ENCODE assay signal across 10 cellular contexts in the genomic region with DNA sequence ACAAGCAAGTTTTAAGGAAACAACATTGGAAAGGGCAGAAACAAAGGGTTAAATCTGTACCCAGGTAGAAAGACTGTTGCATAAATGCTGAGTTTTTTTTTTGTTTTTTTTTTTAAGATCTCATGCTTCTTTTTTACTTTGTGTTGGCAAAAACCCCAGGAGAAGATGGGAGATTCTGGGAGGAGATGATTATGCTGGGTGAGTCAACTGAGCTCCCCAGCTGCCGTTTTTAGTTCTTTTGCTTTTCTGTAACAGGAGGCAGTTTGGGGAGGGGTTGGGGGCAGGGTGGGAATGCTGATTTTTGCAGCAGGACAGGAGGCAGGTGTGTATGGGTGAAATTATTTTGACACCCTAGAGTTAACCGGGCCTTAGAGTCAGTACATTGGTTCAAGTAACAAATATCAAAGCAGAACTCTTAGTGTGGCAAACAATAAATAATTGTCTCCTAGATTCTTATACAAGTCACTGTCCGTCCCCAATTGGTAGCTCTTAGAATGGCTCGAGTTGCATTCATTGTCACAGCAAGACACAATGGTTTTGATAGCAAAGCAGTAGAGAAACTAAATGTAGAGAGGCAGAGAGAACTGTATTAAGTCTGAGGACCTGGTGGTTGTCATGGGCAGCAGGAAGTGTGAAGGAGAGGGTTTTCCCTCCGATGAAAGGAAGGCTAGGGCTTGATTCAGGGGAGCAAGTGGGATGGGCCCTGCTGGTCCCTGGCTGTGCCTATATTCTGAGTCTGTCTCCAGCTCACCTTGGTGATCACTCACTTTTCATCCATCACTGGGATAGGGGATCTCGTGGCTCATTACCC. TPM values are rescaled to one million over a fixed set of nuclear protein-coding genes. Genes with fewer than 3 reads are reported as not detected.
DNase-seq lines count a peak whose midpoint lies in the region; FAIRE-seq and TF ChIP-seq lines count a peak whose summit lies in the region.
"Had no signal": no experiment of that assay in that cellular context is flagged by ENCODE, and none has a peak within 500 bp of the region (broad histone marks: within the 10 kb centered on the region; RNA-seq: fewer than 3 reads in every experiment).

No MANE protein-coding gene starts in this region.

- H2BK15ac ChIP-seq in H1 (ENCODE audit: low read length) = no peak overlapping the region

- POLR2A ChIA-PET in H1 (lab: Charles Lee; ENCODE audit: partially characterized antibody) = interaction anchor here (0.6 to 3.0 kb wide), 4 partner anchors 29 to 366 kb away, joined by 3 to 6 read pairs (median 5); a partner anchor contains a TSS

- no peak overlapping the region for H3K56ac ChIP-seq in H1 (replicated peaks; ENCODE audit: insufficient read length, low read depth, low read length)

- peak overlapping the region; percentile 32; the same call in 1 of the 2 replicates for H2AK5ac ChIP-seq in H1 (ENCODE audit: low read depth, low read length)

- H3K27ac Mint-ChIP-seq in neural crest cell (ENCODE audit: unreplicated experiment) = no peak overlapping the region

- H3K23ac ChIP-seq in H1 (ENCODE audit: insufficient read length) = no peak overlapping the region

- TF ChIP-seq CTCF in H1 (IDR thresholded peaks at IDR 0.05; ENCODE audit: control extremely low read depth in 1 of 3, insufficient read depth in 1 of 3, low read depth in 1 of 3, low read length in 3 of 3) (no peak), neural crest cell (conservative IDR thresholded peaks at IDR 0.05) (no peak)

- 0 out of 4 replicates have a peak overlapping the region, but pooled peaks of 1 of the 2 experiments have one; percentile 25 for H3K4me2 ChIP-seq in H1 (ENCODE audit: insufficient read depth in 1 of 2, low read depth in 2 of 2, low read length in 2 of 2)

- WGBS in H1 (ENCODE audit: extremely low coverage in 1 of 2, insufficient coverage in 1 of 2, insufficient read length in 1 of 2, insufficient replicate concordance in 2 of 2, low coverage in 1 of 2, low lambda C conversion rate in 2 of 2, missing lambda C conversion rate in 1 of 2), 2 experiments = 67% methylated on average over 6 of the region's 6 CpGs; no CpG with 5 or more reads in 1 of the 2 experiments

- H4K91ac ChIP-seq in H1 (replicated peaks; ENCODE audit: insufficient read length, low read length) = no peak overlapping the region

- H3K18ac ChIP-seq in H1 (ENCODE audit: extremely low read depth, low read length) = no peak overlapping the region

- no peak overlapping the region for H2BK5ac ChIP-seq in H1 (ENCODE audit: low read depth, low read length)

- peak overlapping the region; percentile 0 for H3K4me3 Mint-ChIP-seq in neural crest cell

- H2BK120ac ChIP-seq in H1 (replicated peaks; ENCODE audit: low read depth, low read length) = no peak overlapping the region

- no peak overlapping the region for H3K14ac ChIP-seq in H1 (ENCODE audit: insufficient read length)

- no peaks in the 10 kb centered on the region for H3K27me3 ChIP-seq in H1 (replicated peaks in 1 of 4; ENCODE audit: control insufficient read depth in 3 of 4, extremely low read depth in 1 of 4, insufficient read depth in 3 of 4, low read length in 3 of 4)
- H3K27me3 ChIP-seq: SJSA1 had no signal

- H3K79me2 ChIP-seq in H1 (ENCODE audit: control insufficient read depth in 1 of 2, insufficient read depth in 2 of 2, low read length in 2 of 2) = peaks cover 0 to 82% of the 10 kb centered on the region in 2 experiments; a peak in 2 of 4 replicates

- no peaks in the 10 kb centered on the region for H3K27me3 Mint-ChIP-seq in neural crest cell (ENCODE audit: low read depth)

- H3K36me3 Mint-ChIP-seq in neural crest cell (ENCODE audit: low read depth) = no peaks in the 10 kb centered on the region

- no peak overlapping the region for H3K4ac ChIP-seq in H1 (replicated peaks; ENCODE audit: insufficient read length, low read depth, low read length)

- no peaks in the 10 kb centered on the region for H3K9me3 ChIP-seq in H1 (ENCODE audit: insufficient read depth in 2 of 2, low read depth in 1 of 2, low read length in 1 of 2)
- H3K9me3 ChIP-seq: SJSA1 had no signal

- H4K20me1 ChIP-seq in H1 (replicated peaks in 1 of 2; ENCODE audit: control insufficient read depth in 1 of 2, insufficient read depth in 2 of 2, low read length in 2 of 2) = peaks cover 2 to 22% of the 10 kb centered on the region in 2 experiments

- peaks cover 30% of the 10 kb centered on the region for H3K79me1 ChIP-seq in H1 (ENCODE audit: low read depth, low read length)

- peaks cover 7 to 24% (median 17%) of the 10 kb centered on the region in 4 experiments for H3K4me1 ChIP-seq in H1 (replicated peaks in 1 of 4; ENCODE audit: control insufficient read depth in 3 of 4, insufficient read depth in 4 of 4, low read length in 3 of 4)

- H4K8ac ChIP-seq in H1 (ENCODE audit: extremely low read depth, insufficient read depth, low read length) = no peak overlapping the region

- H2BK20ac ChIP-seq in H1 (ENCODE audit: low read length) = 0 out of 2 replicates have a peak overlapping the region, but pooled peaks have one; percentile 15

- no peak for TF ChIP-seq RAD21 in H1 (IDR thresholded peaks at IDR 0.05 in 1 of 2, conservative IDR thresholded peaks at IDR 0.05 in 1 of 2; ENCODE audit: low read depth in 2 of 2, low read length in 2 of 2)

- H4K5ac ChIP-seq in H1 (ENCODE audit: insufficient read length, low read depth, low read length) = no peak overlapping the region

- no peaks in the 10 kb centered on the region for H3K9me3 Mint-ChIP-seq in neural crest cell

- DNase-seq in EL = peak; percentile 66
- peak; percentile 54 for DNase-seq in NCI-H446 treated with DMSO at 0.1 percent for 48 hours (lab: John Stamatoyannopoulos, UW)
- DNase-seq in H1 (ENCODE audit: low read depth in 1 of 2, low spot score in 2 of 2) = no peak
- no peak for DNase-seq in neural crest cell (ENCODE audit: low read depth, low spot score)
- no peak for DNase-seq in stimulated activated naive CD4-positive, alpha-beta T cell treated with Interleukin-2 at 50 U/mL for 16 hours (lab: John Stamatoyannopoulos, UW)
- DNase-seq in NCI-H146 treated with DMSO at 0.1 percent for 48 hours (lab: John Stamatoyannopoulos, UW; ENCODE audit: unreplicated experiment) = no peak
- no peak for DNase-seq in GM19240 (ENCODE audit: insufficient read length, low spot score)
- DNase-seq in Ammon's horn (ENCODE audit: low spot score) = no peak
- DNase-seq: activated naive CD4-positive, alpha-beta T cell treated with Interleukin-2 at 50 U/mL for 16 hours had no signal

- peaks cover 53% of the 10 kb centered on the region for H3K4me1 Mint-ChIP-seq in neural crest cell

- H3K9ac ChIP-seq in H1 (replicated peaks in 1 of 4; ENCODE audit: extremely low read depth in 1 of 4, low read depth in 3 of 4, low read length in 3 of 4) = no peak overlapping the region

- no peak for TF ChIP-seq EP300 in H1 (IDR thresholded peaks at IDR 0.05; ENCODE audit: borderline replicate concordance in 1 of 2, low read depth in 2 of 2, low read length in 2 of 2)

- H2AFZ ChIP-seq in H1 (ENCODE audit: low read length) = no peak overlapping the region

- CTCF ChIA-PET in H1 (lab: Charles Lee; ENCODE audit: partially characterized antibody) = interaction anchor here (0.7 to 8.5 kb wide), 5 partner anchors 8 to 43 kb away, joined by 3 to 45 read pairs (median 4); no protein-coding TSS in a partner anchor

- H2BK12ac ChIP-seq in H1 (ENCODE audit: low read depth, low read length) = no peak overlapping the region

- no peak for FAIRE-seq in H1 (lab: Jason Lieb, UNC)

- TF ChIP-seq POLR2A in H1 (IDR thresholded peaks at IDR 0.05; ENCODE audit: control extremely low read depth in 1 of 2, low read depth in 2 of 2, low read length in 2 of 2) = no peak

- 0 out of 2 replicates have a peak, but pooled peaks cover 3% of the 10 kb centered on the region for H3K23me2 ChIP-seq in H1 (ENCODE audit: low read depth, low read length)

- H3K4me3 ChIP-seq in H1 (ENCODE audit: extremely low read depth in 1 of 4, insufficient read depth in 2 of 4, low read depth in 3 of 4, low read length in 4 of 4) = no peak overlapping the region
- H3K4me3 ChIP-seq: SJSA1 had no signal

- no peaks in the 10 kb centered on the region for H3K36me3 ChIP-seq in H1 (ENCODE audit: control insufficient read depth in 2 of 4, insufficient read depth in 4 of 4, low read length in 3 of 4)

- H3K27ac ChIP-seq in H1 (ENCODE audit: low read depth, low read length) = no peak overlapping the region
- H3K27ac ChIP-seq: SJSA1 had no signal

TF ChIP-seq in H1, 55 proteins besides CTCF, POLR2A, EP300 and RAD21 (continues in another document):
- TF ChIP-seq SIX5 (IDR thresholded peaks at IDR 0.05; ENCODE audit: low read depth, low read length) = no peak

RNA-seq across cellular contexts. Expression of a gene that starts 36.7 kb away (rescaled TPM):
- total RNA-seq in H1 (2021; fragmentation: NEBNext Ultra II Directional; extraction: Animal tissue kit (Norgen Biotek cat#: 25700)) = 78.0 and 80.1 TPM in 2 replicates
- 54.6 and 75.9 TPM in 2 replicates for polyA plus RNA-seq in H1 (2011; rRNA removed)
- polyA plus RNA-seq in H1 (2011; cell fraction: cytosol; rRNA removed) = 67.2 TPM
- 110 TPM for polyA plus RNA-seq in H1 (2011; cell fraction: nucleus; rRNA removed)
- polyA plus RNA-seq in H1 (2012, experiment 1 of 2) = 55.1 to 84.2 TPM (median 78.1 TPM) in 4 replicates
- polyA plus RNA-seq in H1 (2012, experiment 2 of 2) = 64.1 TPM
- polyA plus RNA-seq in H1 (2013, experiment 1 of 2) = 47.1 TPM
- 41.5 TPM for polyA plus RNA-seq in H1 (2013, experiment 2 of 2)
- polyA minus RNA-seq in H1 (2011; rRNA and poly(A)+ RNA removed) = 54.5 and 69.3 TPM in 2 replicates
- 50.3 TPM for polyA minus RNA-seq in H1 (2011; cell fraction: cytosol; rRNA and poly(A)+ RNA removed)
- 42.1 TPM for polyA minus RNA-seq in H1 (2011; cell fraction: nucleus; rRNA and poly(A)+ RNA removed)
- 107 and 108 TPM in 2 replicates for total RNA-seq in neural crest cell

RNA-seq across cellular contexts. Expression of a gene that starts 41.3 kb away (rescaled TPM):
- total RNA-seq in H1 (2021; fragmentation: NEBNext Ultra II Directional; extraction: Animal tissue kit (Norgen Biotek cat#: 25700)) = 56.5 and 58.5 TPM in 2 replicates
- 19.3 and 24.4 TPM in 2 replicates for polyA plus RNA-seq in H1 (2011; rRNA removed)
- polyA plus RNA-seq in H1 (2011; cell fraction: cytosol; rRNA removed) = 18.1 TPM
- 32.7 TPM for polyA plus RNA-seq in H1 (2011; cell fraction: nucleus; rRNA removed)
- 29.2 to 30.7 TPM (median 29.5 TPM) in 4 replicates for polyA plus RNA-seq in H1 (2012, experiment 1 of 2)
- polyA plus RNA-seq in H1 (2012, experiment 2 of 2) = 25.5 TPM
- 30.7 TPM for polyA plus RNA-seq in H1 (2013, experiment 1 of 2)
- polyA plus RNA-seq in H1 (2013, experiment 2 of 2) = 28.7 TPM
- polyA minus RNA-seq in H1 (2011; rRNA and poly(A)+ RNA removed) = 22.4 and 28.2 TPM in 2 replicates
- 38.7 TPM for polyA minus RNA-seq in H1 (2011; cell fraction: cytosol; rRNA and poly(A)+ RNA removed)
- 28.2 TPM for polyA minus RNA-seq in H1 (2011; cell fraction: nucleus; rRNA and poly(A)+ RNA removed)
- 42.4 and 42.9 TPM in 2 replicates for total RNA-seq in neural crest cell

RNA-seq across cellular contexts. Expression of a gene that starts 58.6 kb away (rescaled TPM):
- total RNA-seq in H1 (2021; fragmentation: NEBNext Ultra II Directional; extraction: Animal tissue kit (Norgen Biotek cat#: 25700)) = 31.1 and 34.1 TPM in 2 replicates
- polyA plus RNA-seq in H1 (2011; rRNA removed) = 20.0 and 23.7 TPM in 2 replicates
- polyA plus RNA-seq in H1 (2011; cell fraction: cytosol; rRNA removed) = 27.8 TPM
- polyA plus RNA-seq in H1 (2011; cell fraction: nucleus; rRNA removed) = 43.0 TPM
- polyA plus RNA-seq in H1 (2012, experiment 1 of 2) = 24.6 to 30.7 TPM (median 25.7 TPM) in 4 replicates
- polyA plus RNA-seq in H1 (2012, experiment 2 of 2) = 18.0 TPM
- polyA plus RNA-seq in H1 (2013, experiment 1 of 2) = 14.5 TPM
- polyA plus RNA-seq in H1 (2013, experiment 2 of 2) = 13.6 TPM
- polyA minus RNA-seq in H1 (2011; rRNA and poly(A)+ RNA removed) = 20.8 and 23.4 TPM in 2 replicates
- 10.6 TPM for polyA minus RNA-seq in H1 (2011; cell fraction: cytosol; rRNA and poly(A)+ RNA removed)
- polyA minus RNA-seq in H1 (2011; cell fraction: nucleus; rRNA and poly(A)+ RNA removed) = 20.5 TPM
- 64.5 and 71.2 TPM in 2 replicates for total RNA-seq in neural crest cell

Comparison
In these comparisons a context has a peak if more than half of its experiments do, and no peak if none do; other contexts are left out.
1. DNase-seq: peak in EL (single experiment) and NCI-H446 treated with DMSO at 0.1 percent for 48 hours (single experiment); none in H1 (0 of 2), neural crest cell (single experiment), stimulated activated naive CD4-positive, alpha-beta T cell treated with Interleukin-2 at 50 U/mL for 16 hours (single experiment), NCI-H146 treated with DMSO at 0.1 percent for 48 hours (single experiment), GM19240 (single experiment) and Ammon's horn (single experiment).